ENCODE assay signal across 15 cellular contexts in the genomic region with DNA sequence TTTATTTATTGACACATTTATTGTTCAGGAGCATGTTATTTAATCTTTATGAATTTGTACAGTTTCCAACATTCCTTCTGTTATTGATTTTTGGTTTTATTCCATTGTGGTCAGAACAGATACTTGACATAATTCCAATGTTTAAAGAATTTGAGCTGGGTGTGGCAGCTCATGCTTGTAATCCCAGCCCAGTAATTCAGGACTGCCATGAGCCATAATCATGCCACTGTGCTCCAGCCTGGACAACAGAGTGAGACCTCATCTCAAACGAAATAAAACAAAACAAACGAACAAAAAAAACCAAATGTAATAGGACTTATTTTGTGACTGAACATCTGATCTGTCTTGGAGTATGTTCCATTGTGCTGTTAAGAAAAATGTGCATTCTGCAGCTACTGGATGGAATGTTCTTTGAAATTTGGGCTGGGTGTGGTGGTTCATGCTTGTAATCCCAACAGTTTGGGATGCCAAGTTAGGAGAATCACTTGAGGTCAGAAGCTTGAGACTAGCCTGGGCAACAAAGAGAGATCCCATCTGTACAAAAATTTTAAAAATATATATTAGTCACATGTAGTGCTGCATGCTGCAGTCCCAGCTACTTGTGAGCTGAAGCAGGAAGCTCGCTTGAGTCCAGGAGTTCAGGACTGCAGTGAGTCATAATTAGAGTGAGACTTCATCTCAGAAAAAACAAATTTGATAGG.
DNase-seq lines count a peak whose midpoint lies in the region; ATAC-seq, FAIRE-seq and TF ChIP-seq lines count a peak whose summit lies in the region.
"Had no signal": no experiment of that assay in that cellular context is flagged by ENCODE, and none has a peak within 500 bp of the region (broad histone marks: within the 10 kb centered on the region; RNA-seq: fewer than 3 reads in every experiment).

No MANE protein-coding gene starts in this region.

- intact Hi-C loops in Panc1 (cut with micrococcal nuclease; ENCODE audit: unreplicated experiment) (no loop called here), esophagus squamous epithelium (cut with DNase I) (no loop called here), pancreas (cut with DNase I) (no loop called here), stomach (cut with DNase I; ENCODE audit: low total_unique reads) (no loop called here), CD14-positive monocyte (cut with micrococcal nuclease) (no loop called here)

- in situ Hi-C loops in Panc1 (cut with HindIII; ENCODE audit: low pct_unique_long_range_greater_than_20kb, low sequenced_read_pairs), result no loop called here

- no TSS peak for BruUV-seq in Panc1 (replicated peaks; lab: Mats Ljungman, UMichigan)

- no peak for FAIRE-seq in pancreas (lab: Jason Lieb, UNC)

- H3K4me1 Mint-ChIP-seq in CD14-positive monocyte, result no peaks in the 10 kb centered on the region

- peaks cover 0 to 1% (median 0%) of the 10 kb centered on the region in 7 donors for H3K9me3 Mint-ChIP-seq in CD14-positive monocyte

- H3K4me3 Mint-ChIP-seq in CD14-positive monocyte, result no peak overlapping the region
- H3K4me3 Mint-ChIP-seq: activated naive CD4-positive, alpha-beta T cell treated with anti-CD3 and anti-CD28 coated beads for 36 hours had no signal

- H3K4me1 ChIP-seq in Panc1 (ENCODE audit: control insufficient read depth, insufficient read depth, low read length), result no peaks in the 10 kb centered on the region
- peaks cover 0 to 18% (median 4%) of the 10 kb centered on the region in 3 donors for H3K4me1 ChIP-seq in esophagus squamous epithelium
- H3K4me1 ChIP-seq in pancreas, result peaks cover 0 to 4% (median under 1%) of the 10 kb centered on the region in 3 donors
- peaks cover 0 to 10% (median 0%) of the 10 kb centered on the region in 4 donors for H3K4me1 ChIP-seq in stomach
- H3K4me1 ChIP-seq: psoas muscle had no signal

- CTCF ChIA-PET in Panc1 (lab: Charles Lee), result no interaction called here

- no peak overlapping the region for H3K27ac Mint-ChIP-seq in CD14-positive monocyte
- H3K27ac Mint-ChIP-seq: activated naive CD4-positive, alpha-beta T cell treated with anti-CD3 and anti-CD28 coated beads for 36 hours had no signal

- peaks cover 0 to 2% (median 0%) of the 10 kb centered on the region in 3 donors for H3K27me3 Mint-ChIP-seq in CD14-positive monocyte (ENCODE audit: low read depth in 3 of 3)

- no peaks in the 10 kb centered on the region for H3K36me3 Mint-ChIP-seq in CD14-positive monocyte

- TF ChIP-seq EP300 in stomach (IDR thresholded peaks at IDR 0.05), result no peak

- DNase-seq in EH (ENCODE audit: low read depth), result peak; percentile 90
- DNase-seq in Panc1 (ENCODE audit: low read depth, low spot score), result no peak
- no peak for DNase-seq in esophagus squamous epithelium (lab: John Stamatoyannopoulos, UW)
- no peak for DNase-seq in pancreas
- DNase-seq in HUDEP-2 (lab: John Stamatoyannopoulos, UW; ENCODE audit: unreplicated experiment in 76 of 76), result no peak
- no peak for DNase-seq in DMS114 treated with DMSO at 0.1 percent for 48 hours (lab: John Stamatoyannopoulos, UW; ENCODE audit: unreplicated experiment)
- DNase-seq in stomach, result no peak
- no peak for DNase-seq in CD14-positive monocyte (ENCODE audit: low spot score)
- DNase-seq: activated CD4-positive, alpha-beta T cell treated with anti-CD3 and anti-CD28 coated beads, Interleukin-2, amount 50 U/mL, for 1 hour; activated naive CD4-positive, alpha-beta T cell treated with anti-CD3 and anti-CD28 coated beads for 36 hours; Caco-2; kidney; NCI-H524; psoas muscle had no signal

- H3K36me3 ChIP-seq in Panc1 (ENCODE audit: control insufficient read depth, insufficient read depth, low read length) (no peaks in the 10 kb centered on the region), esophagus squamous epithelium (no peaks in the 10 kb centered on the region), pancreas (no peaks in the 10 kb centered on the region), stomach (no peaks in the 10 kb centered on the region)
- H3K36me3 ChIP-seq: vagina had no signal

- no peak for TF ChIP-seq POLR2A in esophagus squamous epithelium (IDR thresholded peaks at IDR 0.05)
- TF ChIP-seq POLR2A in stomach (IDR thresholded peaks at IDR 0.05), result no peak

- H3K4me3 ChIP-seq in Panc1 (ENCODE audit: low read depth in 2 of 2, low read length in 2 of 2) (no peak overlapping the region), esophagus squamous epithelium (no peak overlapping the region), pancreas (no peak overlapping the region), stomach (no peak overlapping the region)
- H3K4me3 ChIP-seq: psoas muscle, vagina had no signal

- TF ChIP-seq CTCF in Panc1 (IDR thresholded peaks at IDR 0.05) (no peak), esophagus squamous epithelium (IDR thresholded peaks at IDR 0.05) (no peak), pancreas (IDR thresholded peaks at IDR 0.05) (no peak), stomach (IDR thresholded peaks at IDR 0.05) (no peak), CD14-positive monocyte (IDR thresholded peaks at IDR 0.05) (no peak)

- ATAC-seq in Panc1 (peak; percentile 45; the same call in 1 of the 2 replicates), pancreas (peak; percentile 43 to 78 (median 60))
- ATAC-seq: psoas muscle had no signal

- POLR2A ChIA-PET in Panc1 (lab: Charles Lee), result interaction anchor here (0.6 kb wide), 1 partner anchor 56 kb away, joined by 5 read pairs; no protein-coding TSS in a partner anchor

- no peaks in the 10 kb centered on the region for H3K27me3 ChIP-seq in Panc1 (ENCODE audit: control insufficient read depth, insufficient read depth, low read length)
- no peaks in the 10 kb centered on the region for H3K27me3 ChIP-seq in esophagus squamous epithelium
- H3K27me3 ChIP-seq in pancreas, result no peaks in the 10 kb centered on the region
- no peaks in the 10 kb centered on the region for H3K27me3 ChIP-seq in stomach
- H3K27me3 ChIP-seq: vagina had no signal

- no peak overlapping the region for H3K27ac ChIP-seq in Panc1 (ENCODE audit: low read length)
- peak overlapping the region in 3 of 4 donors; percentile 3 to 11 (median 10) for H3K27ac ChIP-seq in esophagus squamous epithelium
- H3K27ac ChIP-seq in pancreas, result no peak overlapping the region
- H3K27ac ChIP-seq in stomach, result no peak overlapping the region
- H3K27ac ChIP-seq: psoas muscle, vagina had no signal

- 28 to 50% methylated on average over 3 of the region's 3 CpGs for WGBS in esophagus squamous epithelium, 2 donors
- 60 to 72% methylated on average over 3 of the region's 3 CpGs for WGBS in pancreas, 2 donors
- 35 to 52% (median 41%) methylated on average over 3 of the region's 3 CpGs for WGBS in stomach, 5 donors

- H3K9me3 ChIP-seq in Panc1 (ENCODE audit: control insufficient read depth, insufficient read depth, low read depth, low read length) (no peaks in the 10 kb centered on the region), esophagus squamous epithelium (no peaks in the 10 kb centered on the region), pancreas (no peaks in the 10 kb centered on the region), stomach (no peaks in the 10 kb centered on the region)
- H3K9me3 ChIP-seq: vagina had no signal

Comparison
In these comparisons a context has a peak if more than half of its experiments do, and no peak if none do; other contexts are left out.
1. H3K27ac ChIP-seq: peak in esophagus squamous epithelium (3 of 4); none in Panc1 (single experiment), pancreas (0 of 4) and stomach (0 of 5).